11 cellular contexts compared by ENCODE assay signal in the genomic region with DNA sequence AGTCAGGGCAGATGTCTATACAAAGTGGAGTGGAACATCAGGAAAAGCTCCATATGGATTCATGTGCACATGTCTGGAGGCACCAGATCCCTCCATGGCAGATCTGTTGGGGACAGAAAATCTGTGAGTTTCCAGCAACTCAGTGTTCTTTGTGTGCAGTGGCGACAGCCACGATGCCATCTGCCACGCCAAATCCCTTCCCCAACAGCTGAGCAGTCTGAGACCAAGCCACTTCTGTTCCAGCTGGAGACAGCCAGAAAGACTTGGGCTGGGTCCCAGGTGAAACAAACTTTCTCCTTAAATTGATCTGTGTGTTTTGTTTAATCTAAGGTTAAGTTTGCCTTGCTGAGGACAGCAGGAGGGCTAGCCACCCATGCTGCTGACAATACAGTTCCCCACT. TPM values are rescaled to one million over a fixed set of nuclear protein-coding genes. Genes with fewer than 3 reads are reported as not detected.
DNase-seq lines count a peak whose midpoint lies in the region; ATAC-seq and TF ChIP-seq lines count a peak whose summit lies in the region.
"Had no signal": no experiment of that assay in that cellular context is flagged by ENCODE, and none has a peak within 500 bp of the region (broad histone marks: within the 10 kb centered on the region; RNA-seq: fewer than 3 reads in every experiment).

No MANE protein-coding gene starts in this region.

- H3K27me3 Mint-ChIP-seq in osteocyte (ENCODE audit: unreplicated experiment): no peaks in the 10 kb centered on the region

- H3K4me3 ChIP-seq in AG04450 (ENCODE audit: low read depth, low read length) (no peak overlapping the region), colonic mucosa (no peak overlapping the region)
- H3K4me3 ChIP-seq: prostate gland had no signal

- H3K9me3 Mint-ChIP-seq in osteocyte (ENCODE audit: unreplicated experiment): no peaks in the 10 kb centered on the region

- H3K27ac ChIP-seq in AG04450 (ENCODE audit: low read depth, low read length): peak overlapping the region; percentile 31
- peak overlapping the region; percentile 23 for H3K27ac ChIP-seq in colonic mucosa

- no peak overlapping the region for H3K4me3 Mint-ChIP-seq in osteocyte (ENCODE audit: unreplicated experiment)

- H3K27ac Mint-ChIP-seq in osteocyte (ENCODE audit: unreplicated experiment): peak overlapping the region; percentile 35

- no peaks in the 10 kb centered on the region for H3K9me3 ChIP-seq in AG04450 (ENCODE audit: control insufficient read depth, insufficient read depth, low read length)
- H3K9me3 ChIP-seq in colonic mucosa: no peaks in the 10 kb centered on the region
- H3K9me3 ChIP-seq: prostate gland had no signal

- DNase-seq in AG04450 (ENCODE audit: low read depth, low spot score) (no peak), D341Med (ENCODE audit: low spot score) (peak; percentile 73), colonic mucosa (no peak), osteocyte (ENCODE audit: extremely low spot score, unreplicated experiment) (no peak), NCI-H2081 (lab: John Stamatoyannopoulos, UW) (no peak)
- DNase-seq in stimulated activated CD4-positive, alpha-beta T cell treated with anti-CD3 and anti-CD28 coated beads, Interleukin-2, amount 100 ng/mL, for 24 hours: no peak
- DNase-seq: activated CD4-positive, CD25-positive, alpha-beta regulatory T cell treated with anti-CD3 and anti-CD28 coated beads, Interleukin-2, amount 50 U/mL, for 72 hours; activated T-cell treated with anti-CD3 and anti-CD28 coated beads, Interleukin-2, amount 50 U/mL, for 1 hour; NCI-H226 had no signal

- TF ChIP-seq POLR2A in GM18505 (IDR thresholded peaks at IDR 0.05; ENCODE audit: borderline replicate concordance, extremely low read depth, insufficient read depth, insufficient read length): no peak

- POLR2A ChIA-PET in AG04450 (lab: Yijun Ruan, JAX): no interaction called here

- peaks cover 18% of the 10 kb centered on the region for H3K4me1 ChIP-seq in colonic mucosa

- intact Hi-C loops in colonic mucosa (cut with DNase I): no loop called here

- TF ChIP-seq CTCF in AG04450 (IDR thresholded peaks at IDR 0.05; ENCODE audit: low read depth, low read length) (no peak), colonic mucosa (IDR thresholded peaks at IDR 0.05) (no peak), osteocyte (IDR thresholded peaks at IDR 0.05) (no peak)

- CTCF ChIA-PET in AG04450 (lab: Charles Lee): no interaction called here

- H3K27me3 ChIP-seq in AG04450 (ENCODE audit: control insufficient read depth, insufficient read depth, low read length): no peaks in the 10 kb centered on the region
- no peaks in the 10 kb centered on the region for H3K27me3 ChIP-seq in colonic mucosa

- H3K36me3 ChIP-seq in colonic mucosa: no peaks in the 10 kb centered on the region
- H3K36me3 ChIP-seq: prostate gland had no signal

- peaks cover 39% of the 10 kb centered on the region for H3K4me1 Mint-ChIP-seq in osteocyte (ENCODE audit: unreplicated experiment)

- no peak for ATAC-seq in GM18505 (IDR thresholded peaks at IDR 0.05; ENCODE audit: unreplicated experiment)

- H3K36me3 Mint-ChIP-seq in osteocyte (ENCODE audit: unreplicated experiment): peaks cover 30% of the 10 kb centered on the region

- no peak overlapping the region for H3K9ac ChIP-seq in colonic mucosa (ENCODE audit: low read depth in 2 of 2, low read length in 2 of 2)

RNA-seq across cellular contexts. Expression of a gene that starts 22.9 kb away (rescaled TPM):
- 579 and 685 TPM in 2 replicates for polyA plus RNA-seq in AG04450 (2011; rRNA removed)
- polyA minus RNA-seq in AG04450 (2011; rRNA and poly(A)+ RNA removed): 267 and 279 TPM in 2 replicates
- 100 to 1,000 TPM; 307 to 310 TPM for total RNA-seq in colonic mucosa
- 180 and 187 TPM in 2 replicates for total RNA-seq in osteocyte

RNA-seq across cellular contexts. Expression of a gene that starts 41.0 kb away (rescaled TPM):
- 2.0 and 2.1 TPM in 2 replicates for polyA plus RNA-seq in AG04450 (2011; rRNA removed)
- 0.48 and 0.55 TPM in 2 replicates for polyA minus RNA-seq in AG04450 (2011; rRNA and poly(A)+ RNA removed)
- total RNA-seq in colonic mucosa (100 to 1,000 TPM; 202 to 345 TPM), osteocyte (0.97 and 1.6 TPM in 2 replicates)

Comparison
In these comparisons a context has a peak if more than half of its experiments do, and no peak if none do; other contexts are left out.
1. RNA of a gene that starts 41.0 kb away (total RNA-seq): 202 to 345 TPM in colonic mucosa; 0.97 to 1.6 TPM in osteocyte; every median in the first group is over 10 times any median in the second.